21 cellular contexts compared by ENCODE assay signal in genomic region chr6:157203764-157204163, GRCh38.
DNase-seq lines count a peak whose midpoint lies in the region; ATAC-seq, FAIRE-seq and TF ChIP-seq lines count a peak whose summit lies in the region.
"Had no signal": no experiment of that assay in that cellular context is flagged by ENCODE, and none has a peak within 500 bp of the region (broad histone marks: within the 10 kb centered on the region; RNA-seq: fewer than 3 reads in every experiment).

No MANE protein-coding gene starts in this region.

- POLR2A ChIA-PET in PC-9 (lab: Charles Lee; ENCODE audit: unreplicated experiment), result no interaction called here

- peaks cover 3% of the 10 kb centered on the region for H3K4me1 ChIP-seq in suprapubic skin
- peaks cover 4% of the 10 kb centered on the region for H3K4me1 ChIP-seq in PC-9 (replicated peaks; ENCODE audit: insufficient read depth)
- H3K4me1 ChIP-seq in upper lobe of left lung, result peaks cover 0 to 7% (median 2%) of the 10 kb centered on the region in 4 donors

- H3K27ac ChIP-seq in suprapubic skin (no peak overlapping the region), PC-9 (no peak overlapping the region), upper lobe of left lung (peak overlapping the region in 1 of 4 donors; percentile 8)

- TF ChIP-seq CTCF in suprapubic skin (IDR thresholded peaks at IDR 0.05) (no peak), PC-9 (conservative IDR thresholded peaks at IDR 0.05) (no peak), upper lobe of left lung (IDR thresholded peaks at IDR 0.05) (no peak)

- H3K4me3 ChIP-seq in suprapubic skin, result no peak overlapping the region
- H3K4me3 ChIP-seq in PC-9, result no peak overlapping the region
- no peak overlapping the region for H3K4me3 ChIP-seq in upper lobe of left lung

- no peaks in the 10 kb centered on the region for H4K20me1 ChIP-seq in PC-9 (ENCODE audit: insufficient read depth)

- no peaks in the 10 kb centered on the region for H3K9me2 ChIP-seq in PC-9 (ENCODE audit: insufficient read depth)

- TF ChIP-seq EP300 in suprapubic skin (IDR thresholded peaks at IDR 0.05) (no peak), upper lobe of left lung (IDR thresholded peaks at IDR 0.05) (no peak)

- FAIRE-seq in islet of Langerhans (lab: Jason Lieb, UNC), result peak; percentile 93
- FAIRE-seq: kidney, TTC549 had no signal

- CTCF ChIA-PET in PC-9 (lab: Charles Lee), result no interaction called here

- 97% methylated on average over 6 of the region's 6 CpGs for WGBS in suprapubic skin
- 75 to 80% methylated on average over 6 of the region's 6 CpGs for WGBS in upper lobe of left lung, 2 donors

- no peak overlapping the region for H3K4me2 ChIP-seq in PC-9

- no peak overlapping the region for H2AFZ ChIP-seq in PC-9

- no peaks in the 10 kb centered on the region for H3K27me3 ChIP-seq in suprapubic skin
- no peaks in the 10 kb centered on the region for H3K27me3 ChIP-seq in PC-9 (ENCODE audit: insufficient read depth, low read depth)
- no peaks in the 10 kb centered on the region for H3K27me3 ChIP-seq in upper lobe of left lung

- TF ChIP-seq POLR2A in suprapubic skin (IDR thresholded peaks at IDR 0.05) (no peak), upper lobe of left lung (IDR thresholded peaks at IDR 0.05) (no peak)

- H3K79me2 ChIP-seq in PC-9 (ENCODE audit: low read depth), result no peaks in the 10 kb centered on the region

- H3K36me3 ChIP-seq in suprapubic skin, result peaks cover 86% of the 10 kb centered on the region
- H3K36me3 ChIP-seq in PC-9 (ENCODE audit: low read depth), result 0 out of 2 replicates have a peak, but pooled peaks cover 4% of the 10 kb centered on the region
- peaks cover 26 to 77% (median 45%) of the 10 kb centered on the region in 4 donors for H3K36me3 ChIP-seq in upper lobe of left lung

- BruUV-seq in PC-9 (replicated peaks; lab: Mats Ljungman, UMichigan), result no TSS peak

- 0 out of 2 replicates have a peak, but pooled peaks cover under 1% of the 10 kb centered on the region for H3F3A ChIP-seq in PC-9 (ENCODE audit: insufficient read depth, low read depth)

- ATAC-seq in GM19328 (IDR thresholded peaks at IDR 0.05; ENCODE audit: unreplicated experiment) (peak; percentile 29), HG02571 (IDR thresholded peaks at IDR 0.05; ENCODE audit: unreplicated experiment) (peak; percentile 33), HG03442 (IDR thresholded peaks at IDR 0.05; ENCODE audit: unreplicated experiment) (peak; percentile 23), upper lobe of left lung (ENCODE audit: low FRiP score in 2 of 2) (no peak)
- ATAC-seq: activated CD8-positive, alpha-beta memory T cell treated with anti-CD3 and anti-CD28 coated beads, Interleukin-2, amount 10 ng/mL, durations not matched to agents 7 days and 5 days; activated T-helper 17 cell treated with anti-CD3 and anti-CD28 coated beads, Interleukin-2, amount 50 U/mL, for 72 hours; CD8-positive, alpha-beta T cell; Right ventricle myocardium inferior had no signal

- H3K9me3 ChIP-seq in suprapubic skin (no peaks in the 10 kb centered on the region), PC-9 (ENCODE audit: insufficient read depth, low read depth) (no peaks in the 10 kb centered on the region), upper lobe of left lung (no peaks in the 10 kb centered on the region)

- no peak for DNase-seq in suprapubic skin (ENCODE audit: low spot score in 2 of 2)
- DNase-seq in PC-9, result no peak
- no peak for DNase-seq in upper lobe of left lung
- no peak for DNase-seq in RKO (ENCODE audit: low spot score)
- DNase-seq: activated CD4-positive, alpha-beta T cell treated with anti-CD3 and anti-CD28 coated beads for 48 hours; activated CD8-positive, alpha-beta memory T cell treated with anti-CD3 and anti-CD28 coated beads, Interleukin-2, amount 10 ng/mL, durations not matched to agents 7 days and 5 days; CD8-positive, alpha-beta T cell; foreskin fibroblast; hippocampal formation; NCI-H2081 treated with DMSO at 0.1 percent for 48 hours; NCI-H510A; nucleus accumbens; SW 1271 had no signal

- intact Hi-C loops in PC-9 (cut with micrococcal nuclease; ENCODE audit: unreplicated experiment), result no loop called here

Comparison
In these comparisons a context has a peak if more than half of its experiments do, and no peak if none do; other contexts are left out.
1. ATAC-seq: peak in GM19328 (single experiment), HG02571 (single experiment) and HG03442 (single experiment); none in upper lobe of left lung (0 of 2).